ENCODE assay signal across 8 cellular contexts in the genomic region with DNA sequence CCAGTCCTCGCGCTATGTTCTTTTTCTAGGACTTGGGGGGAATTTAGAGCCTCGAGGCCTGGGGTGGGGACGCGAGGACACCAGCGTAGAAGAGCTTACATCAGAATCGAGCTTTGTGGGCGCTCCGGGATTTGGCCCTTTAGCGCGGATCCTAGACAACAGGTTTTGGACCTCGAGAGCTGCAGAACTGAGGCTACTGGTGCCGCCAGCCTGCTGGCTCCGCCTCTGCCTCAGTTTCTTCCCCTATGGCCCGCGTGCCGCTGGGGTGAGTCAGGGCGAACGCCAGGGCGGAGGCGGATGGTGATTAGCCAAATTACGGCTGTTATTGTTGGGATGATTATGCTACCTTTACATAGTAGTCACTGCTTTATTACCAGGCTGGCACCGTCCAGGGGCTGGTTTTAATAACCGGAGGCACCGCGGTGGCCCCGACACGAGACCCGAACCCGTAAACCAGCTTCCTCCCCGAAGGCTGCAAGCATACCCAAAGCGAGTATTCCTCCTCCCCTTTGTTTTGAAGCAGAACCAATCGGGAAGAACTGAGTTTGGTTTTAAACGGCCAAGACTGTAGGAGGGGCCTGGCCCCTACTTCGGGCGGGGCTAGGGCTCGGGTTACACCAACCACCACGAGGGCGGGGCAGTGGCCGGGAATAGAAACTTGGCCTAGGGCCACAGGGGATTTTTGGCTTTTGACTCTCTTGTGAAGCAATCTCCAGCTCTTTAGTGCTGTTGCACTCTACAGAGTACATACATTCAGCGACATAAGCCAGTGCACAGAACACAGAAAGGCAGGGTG. TPM values are rescaled to one million over a fixed set of nuclear protein-coding genes. Genes with fewer than 3 reads are reported as not detected.
DNase-seq lines count a peak whose midpoint lies in the region; ATAC-seq and TF ChIP-seq lines count a peak whose summit lies in the region.

No MANE protein-coding gene starts in this region.

- H3K4me1 Mint-ChIP-seq in activated T-cell treated with anti-CD3 and anti-CD28 coated beads, Interleukin-2, amount 50 U/mL, for 24 hours (ENCODE audit: low read depth): peaks cover 32% of the 10 kb centered on the region

- peak overlapping the region; percentile 98 for H3K4me2 ChIP-seq in PC-3 (ENCODE audit: low read length)

- CTCF ChIA-PET in PC-3 (lab: Charles Lee): interaction anchor here (0.6 to 0.9 kb wide), 2 partner anchors 21 to 145 kb away, joined by 3 to 6 read pairs; no protein-coding TSS in a partner anchor

- intact Hi-C loops in PC-3 (cut with micrococcal nuclease): no loop called here

- peaks cover 35% of the 10 kb centered on the region for H3K36me3 Mint-ChIP-seq in activated T-cell treated with anti-CD3 and anti-CD28 coated beads, Interleukin-2, amount 50 U/mL, for 24 hours (ENCODE audit: low read depth)

- H3K27ac ChIP-seq in PC-3 (ENCODE audit: low read length): peak overlapping the region; percentile 85
- peak overlapping the region; percentile 96 to 99 for H3K27ac ChIP-seq in mucosa of rectum (ENCODE audit: low read depth in 2 of 2, low read length in 2 of 2)

- no peaks in the 10 kb centered on the region for H3K9me3 ChIP-seq in PC-3 (ENCODE audit: low read length)
- H3K9me3 ChIP-seq in mucosa of rectum (ENCODE audit: control insufficient read depth in 2 of 2, low read length in 2 of 2): no peaks in the 10 kb centered on the region

- peak; percentile 94 for TF ChIP-seq POLR2A in erythroblast (IDR thresholded peaks at IDR 0.05; ENCODE audit: low read length)

- peaks cover 31% of the 10 kb centered on the region for H3K79me2 ChIP-seq in PC-3 (ENCODE audit: low read length)

- H4K20me1 ChIP-seq in PC-3 (ENCODE audit: low read length): no peaks in the 10 kb centered on the region

- no peaks in the 10 kb centered on the region for H3K9me2 ChIP-seq in PC-3 (replicated peaks; ENCODE audit: low read length)

- peak overlapping the region; percentile 100 for H3K27ac Mint-ChIP-seq in activated T-cell treated with anti-CD3 and anti-CD28 coated beads, Interleukin-2, amount 50 U/mL, for 24 hours

- peaks cover 16% of the 10 kb centered on the region; the same call in 1 of the 2 replicates for H3K36me3 ChIP-seq in PC-3 (ENCODE audit: low read depth, low read length)
- peaks cover 15 to 21% of the 10 kb centered on the region in 2 donors for H3K36me3 ChIP-seq in mucosa of rectum (ENCODE audit: control insufficient read depth in 2 of 2, insufficient read depth in 2 of 2, low read length in 2 of 2)

- H3K4me1 ChIP-seq in PC-3 (ENCODE audit: insufficient read depth, low read length) (peaks cover 27% of the 10 kb centered on the region), mucosa of rectum (ENCODE audit: control insufficient read depth in 2 of 2, insufficient read depth in 2 of 2, low read length in 2 of 2) (peaks cover 16 to 17% of the 10 kb centered on the region in 2 donors)

- H3K9me3 Mint-ChIP-seq in activated T-cell treated with anti-CD3 and anti-CD28 coated beads, Interleukin-2, amount 50 U/mL, for 24 hours: no peaks in the 10 kb centered on the region

- peak overlapping the region; percentile 97 for H2AFZ ChIP-seq in PC-3 (ENCODE audit: low read length)

- peak overlapping the region; percentile 97 for H3K4me3 Mint-ChIP-seq in activated T-cell treated with anti-CD3 and anti-CD28 coated beads, Interleukin-2, amount 50 U/mL, for 24 hours

- H3K27me3 ChIP-seq in PC-3 (ENCODE audit: low read length): no peaks in the 10 kb centered on the region
- no peaks in the 10 kb centered on the region for H3K27me3 ChIP-seq in mucosa of rectum (ENCODE audit: control insufficient read depth in 2 of 2, insufficient read depth in 2 of 2, low read length in 2 of 2)

- POLR2A ChIA-PET in PC-3 (lab: Charles Lee; ENCODE audit: unreplicated experiment): interaction anchor here (0.5 to 0.9 kb wide), 6 partner anchors 54 to 1314 kb away, joined by 3 to 11 read pairs (median 4); partner anchors contain the start of genes POLH and XPO5

- H3K9ac ChIP-seq in PC-3 (ENCODE audit: low read length) (peak overlapping the region; percentile 73), mucosa of rectum (ENCODE audit: low read depth in 1 of 2, low read length in 2 of 2) (peak overlapping the region; percentile 94 to 96)

- peak; percentile 98 for DNase-seq in DMS53 (lab: John Stamatoyannopoulos, UW)
- DNase-seq in Jurkat, Clone E6-1 (ENCODE audit: low read depth, low spot score): peak; percentile 95
- peak; percentile 98 for DNase-seq in PC-3
- DNase-seq in activated T-cell treated with anti-CD3 and anti-CD28 coated beads, Interleukin-2, amount 50 U/mL, for 24 hours: peak; percentile 90
- DNase-seq in erythroblast (lab: John Stamatoyannopoulos, UW): peak; percentile 98 to 99
- DNase-seq in stimulated activated CD8-positive, alpha-beta memory T cell treated with anti-CD3 and anti-CD28 coated beads, Interleukin-4, amount 100 ng/mL, for 4 hours (ENCODE audit: low read depth in 2 of 2, low spot score in 1 of 2): peak; percentile 56 to 70

- ATAC-seq in GM21717 (IDR thresholded peaks at IDR 0.05; ENCODE audit: unreplicated experiment) (peak; percentile 71), PC-3 (peak; percentile 75)

- BruUV-seq in PC-3 (replicated peaks; lab: Mats Ljungman, UMichigan): TSS peak; percentile 37

- TF ChIP-seq CTCF in PC-3 (conservative IDR thresholded peaks at IDR 0.05; ENCODE audit: low read depth, low read length): no peak

- no peaks in the 10 kb centered on the region for H3F3A ChIP-seq in PC-3 (ENCODE audit: low read length, unreplicated experiment)

- peak overlapping the region; percentile 94 for H3K4me3 ChIP-seq in Jurkat, Clone E6-1 (ENCODE audit: low read length)
- H3K4me3 ChIP-seq in PC-3 (ENCODE audit: low read length) (peak overlapping the region; percentile 76), mucosa of rectum (ENCODE audit: low read length in 2 of 2) (peak overlapping the region; percentile 63 to 95)

- no peaks in the 10 kb centered on the region for H3K27me3 Mint-ChIP-seq in activated T-cell treated with anti-CD3 and anti-CD28 coated beads, Interleukin-2, amount 50 U/mL, for 24 hours

RNA-seq across cellular contexts. Expression of gene GTPBP2, which starts 0.6 kb away (rescaled TPM):
- 68.2 TPM for polyA plus RNA-seq in Jurkat, Clone E6-1 (2012; ENCODE audit: insufficient read depth, insufficient read length)
- total RNA-seq in PC-3 (2014; rRNA removed): 38.1 and 47.6 TPM in 2 replicates

RNA-seq across cellular contexts. Expression of gene MAD2L1BP, which starts 5.9 kb away (rescaled TPM):
- polyA plus RNA-seq in Jurkat, Clone E6-1 (2012; ENCODE audit: insufficient read depth, insufficient read length): 32.2 TPM
- 25.1 and 40.9 TPM in 2 replicates for total RNA-seq in PC-3 (2014; rRNA removed)

RNA-seq across cellular contexts. Expression of gene RSPH9, which starts 15.1 kb away (rescaled TPM):
- polyA plus RNA-seq in Jurkat, Clone E6-1 (2012; ENCODE audit: insufficient read depth, insufficient read length): not detected
- not detected in 2 replicates for total RNA-seq in PC-3 (2014; rRNA removed)

RNA-seq across cellular contexts. Expression of gene POLH, which starts 53.7 kb away (rescaled TPM):
- polyA plus RNA-seq in Jurkat, Clone E6-1 (2012; ENCODE audit: insufficient read depth, insufficient read length): 18.5 TPM
- total RNA-seq in PC-3 (2014; rRNA removed): 8.2 and 12.1 TPM in 2 replicates

RNA-seq across cellular contexts. Expression of gene XPO5, which starts 53.9 kb away (rescaled TPM):
- polyA plus RNA-seq in Jurkat, Clone E6-1 (2012; ENCODE audit: insufficient read depth, insufficient read length): 66.4 TPM
- 42.3 and 50.6 TPM in 2 replicates for total RNA-seq in PC-3 (2014; rRNA removed)

Comparison
In these comparisons a context has a peak if more than half of its experiments do, and no peak if none do; other contexts are left out.
1. Peak in every context shown above with its lines: DNase-seq, ATAC-seq, H3K4me3 ChIP-seq and H3K27ac ChIP-seq.